1 cellular context compared by ENCODE assay signal in genomic region chr4:158171456-158171790, GRCh38.
TF ChIP-seq lines count a peak whose summit lies in the region.

No MANE protein-coding gene starts in this region.

TF ChIP-seq in K562, 482 proteins besides CTCF, POLR2A, EP300 and RAD21:
- no peak for TF ChIP-seq ZNF408 (CRISPR knock-in tag; IDR thresholded peaks at IDR 0.05; ENCODE audit: low read depth)
- TF ChIP-seq NR2F6 (CRISPR knock-in tag; IDR thresholded peaks at IDR 0.05) = no peak
- TF ChIP-seq MCM5 (IDR thresholded peaks at IDR 0.05; ENCODE audit: low read depth) = no peak
